Comparison of ENCODE assay signal across 8 cellular contexts in the genomic region with DNA sequence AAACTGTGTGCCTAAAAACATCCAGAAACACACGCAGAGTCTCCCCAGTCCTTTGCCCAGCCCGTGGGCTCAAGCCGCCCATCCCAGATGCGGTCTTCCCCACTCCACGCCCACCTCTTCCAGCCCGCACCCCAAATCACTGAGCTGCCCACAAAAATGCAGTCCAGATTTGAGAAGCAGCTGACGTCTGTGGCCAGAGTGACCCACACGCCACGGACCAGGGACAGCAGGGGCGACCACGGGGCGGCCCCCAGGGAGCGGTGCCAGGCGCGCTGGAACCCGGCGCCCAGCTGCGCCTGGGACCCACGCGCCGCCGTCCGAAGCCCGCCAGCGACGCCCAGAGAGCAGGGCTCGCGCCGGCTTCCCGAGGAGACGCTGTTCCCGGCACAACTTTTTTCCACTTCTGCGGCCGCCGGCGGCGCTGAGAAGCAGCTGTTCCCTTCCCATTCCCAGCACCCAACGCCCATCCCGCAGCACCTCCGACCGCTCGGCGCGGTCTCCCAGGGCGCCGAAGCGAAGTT. TPM values are rescaled to one million over a fixed set of nuclear protein-coding genes. Genes with fewer than 3 reads are reported as not detected.
DNase-seq lines count a peak whose midpoint lies in the region; ATAC-seq, FAIRE-seq and TF ChIP-seq lines count a peak whose summit lies in the region.

No MANE protein-coding gene starts in this region.

- POLR2A ChIA-PET in A549 (lab: Yijun Ruan, JAX) = interaction anchor here (0.5 to 2.3 kb wide), 10 partner anchors 9 to 115 kb away, joined by 3 to 16 read pairs (median 3); no protein-coding TSS in a partner anchor

- H3K4me1 ChIP-seq in A549 (peaks cover 54% of the 10 kb centered on the region), NT2/D1 (ENCODE audit: insufficient read depth, insufficient read length) (no peaks in the 10 kb centered on the region), right lobe of liver (peaks cover 0 to 12% (median 2%) of the 10 kb centered on the region in 4 donors), stomach smooth muscle (ENCODE audit: control insufficient read depth, insufficient read depth, low read length) (peaks cover 23% of the 10 kb centered on the region)

- H3K4me3 ChIP-seq in A549 (peak overlapping the region; percentile 97), GM12865 (ENCODE audit: low read depth, low read length) (peak overlapping the region; percentile 85), NT2/D1 (ENCODE audit: insufficient read length, low read depth) (peak overlapping the region; percentile 67), right lobe of liver (peak overlapping the region; percentile 53 to 62 (median 56)), stomach smooth muscle (ENCODE audit: low read length in 2 of 2) (peak overlapping the region; percentile 84 to 92)

- WGBS in A549 (ENCODE audit: missing lambda C conversion rate) = under 1% methylated on average over 18 of the region's 47 CpGs
- WGBS in right lobe of liver (ENCODE audit: insufficient coverage, low coverage, low lambda C conversion rate, missing lambda C conversion rate) = 2% methylated on average over 6 of the region's 47 CpGs

- H3K4me2 ChIP-seq in A549 = peak overlapping the region; percentile 74

- peak in 1 of 2 experiments; percentile 45; a peak in 3 of 5 replicates for TF ChIP-seq RAD21 in A549 (conservative IDR thresholded peaks at IDR 0.05 in 1 of 2, IDR thresholded peaks at IDR 0.05 in 1 of 2)

- H3K9me3 ChIP-seq in A549 = no peaks in the 10 kb centered on the region
- no peaks in the 10 kb centered on the region for H3K9me3 ChIP-seq in NT2/D1 (ENCODE audit: insufficient read depth, low read length)
- no peaks in the 10 kb centered on the region for H3K9me3 ChIP-seq in right lobe of liver
- no peaks in the 10 kb centered on the region for H3K9me3 ChIP-seq in stomach smooth muscle (ENCODE audit: control insufficient read depth in 2 of 2, low read length in 2 of 2)

- TF ChIP-seq POLR2A in A549 (IDR thresholded peaks at IDR 0.05; ENCODE audit: low read length) (no peak), right lobe of liver (IDR thresholded peaks at IDR 0.05) (no peak)

- no peak for TF ChIP-seq EP300 in A549 (IDR thresholded peaks at IDR 0.05)

- intact Hi-C loops in right lobe of liver (cut with DNase I) = no loop called here

- no peak for FAIRE-seq in A549 (lab: Jason Lieb, UNC)

- CTCF ChIA-PET in A549 (lab: Yijun Ruan, JAX) = interaction anchor here (0.6 to 4.0 kb wide), 24 partner anchors 10 to 318 kb away, joined by 3 to 20 read pairs (median 3); no protein-coding TSS in a partner anchor

- H3K9ac ChIP-seq in NT2/D1 (ENCODE audit: insufficient read length, low read depth) (peak overlapping the region; percentile 87), stomach smooth muscle (ENCODE audit: low read length in 2 of 2) (peak overlapping the region; percentile 81 to 87)

- peak; percentile 39 to 61 for ATAC-seq in A549
- ATAC-seq in HG02938 (IDR thresholded peaks at IDR 0.05; ENCODE audit: unreplicated experiment) = peak; percentile 34
- ATAC-seq in right lobe of liver = peak; percentile 45 to 63 (median 56)

- H3K27me3 ChIP-seq in NT2/D1 (ENCODE audit: insufficient read depth, insufficient read length) (no peaks in the 10 kb centered on the region), right lobe of liver (peaks cover 0 to 5% of the 10 kb centered on the region in 2 donors), stomach smooth muscle (ENCODE audit: control insufficient read depth in 1 of 2, insufficient read depth in 2 of 2, low read length in 2 of 2) (no peaks in the 10 kb centered on the region)

- H3K36me3 ChIP-seq in NT2/D1 (ENCODE audit: insufficient read depth, insufficient read length, low read length) (peaks cover 20% of the 10 kb centered on the region), right lobe of liver (no peaks in the 10 kb centered on the region), stomach smooth muscle (ENCODE audit: control insufficient read depth in 2 of 2, insufficient read depth in 2 of 2, low read length in 2 of 2) (no peaks in the 10 kb centered on the region)

- DNase-seq in A549 (ENCODE audit: low read depth in 1 of 2, low spot score in 1 of 2) = peak; percentile 19 to 33
- DNase-seq in GM12865 (ENCODE audit: low read depth) = no peak
- no peak for DNase-seq in NT2/D1 (ENCODE audit: low read depth, low spot score)
- DNase-seq in right lobe of liver = peak; percentile 54 to 69 (median 61)
- no peak for DNase-seq in SKM-1 treated with dmso at 0.1 percent for 144 hours (lab: John Stamatoyannopoulos, UW; ENCODE audit: unreplicated experiment)

- no peak; the same call in 2 of the 3 replicates for TF ChIP-seq CTCF in A549 (IDR thresholded peaks at IDR 0.05)
- peak; percentile 2 for TF ChIP-seq CTCF in GM12865 (IDR thresholded peaks at IDR 0.05; ENCODE audit: insufficient read depth, low read depth, low read length, missing control alignments)
- peak in 2 of 4 donors; percentile 11 to 12 for TF ChIP-seq CTCF in right lobe of liver (IDR thresholded peaks at IDR 0.05)

- H3K27ac ChIP-seq in A549 (peak overlapping the region; percentile 99 to 100), cingulate gyrus (ENCODE audit: low read depth, low read length) (peak overlapping the region; percentile 49), right lobe of liver (peak overlapping the region; percentile 41 to 83 (median 45)), stomach smooth muscle (ENCODE audit: low read length) (peak overlapping the region; percentile 90)

TF ChIP-seq in A549, 52 proteins besides CTCF, POLR2A, EP300 and RAD21:
- TF ChIP-seq MYC (IDR thresholded peaks at IDR 0.05; ENCODE audit: borderline replicate concordance, low read length) (no peak), SMC3 (IDR thresholded peaks at IDR 0.05) (peak; percentile 24; the same call in 2 of the 3 replicates)

RNA-seq across cellular contexts. Expression of a gene that starts 0.7 kb away (rescaled TPM):
- polyA plus RNA-seq in A549 (2011; rRNA removed) (24.9 and 32.2 TPM in 2 replicates), A549 (2017; fragmentation: RNase III; extraction: RNeasy Plus Mini Kit Qiagen cat#74134 plus additional on column Dnase treatment) (33.4 to 44.3 TPM (median 41.7 TPM) in 3 replicates)
- polyA plus RNA-seq in A549 (2012; cell fraction: cytosol; rRNA removed) = 9.8 and 16.2 TPM in 2 replicates
- polyA plus RNA-seq in A549 (2012; cell fraction: nucleus; rRNA removed) = 17.8 and 26.0 TPM in 2 replicates
- 36.3 and 39.2 TPM in 2 replicates for polyA minus RNA-seq in A549 (2011; rRNA and poly(A)+ RNA removed)
- total RNA-seq in right lobe of liver = 10 to 100 TPM in 1 of 6 experiments, 1 to 10 TPM in 5; 2.6 to 11.8 (median 4.3) TPM

Comparison
In these comparisons a context has a peak if more than half of its experiments do, and no peak if none do; other contexts are left out.
1. DNase-seq: peak in A549 (2 of 2) and right lobe of liver (3 of 3); none in GM12865 (single experiment), NT2/D1 (single experiment) and SKM-1 treated with dmso at 0.1 percent for 144 hours (single experiment).
2. H3K27ac ChIP-seq: peak in every context shown above with its lines; median percentile 100 in A549; 90 in stomach smooth muscle; 49 in cingulate gyrus; 45 in right lobe of liver.
3. Peak in every context shown above with its lines, with median percentiles within 50 percentile points of each other: ATAC-seq and H3K4me3 ChIP-seq.